Comparison of ENCODE assay signal across 26 cellular contexts in genomic region chr6:107707346-107708270, GRCh38.
DNase-seq lines count a peak whose midpoint lies in the region; ATAC-seq and TF ChIP-seq lines count a peak whose summit lies in the region.
"Had no signal": no experiment of that assay in that cellular context is flagged by ENCODE, and none has a peak within 500 bp of the region (broad histone marks: within the 10 kb centered on the region; RNA-seq: fewer than 3 reads in every experiment).

No MANE protein-coding gene starts in this region.

- peak overlapping the region in 5 of 7 donors; percentile 51 to 67 (median 57) for H3K27ac Mint-ChIP-seq in CD4-positive, alpha-beta memory T cell
- H3K27ac Mint-ChIP-seq in glutamatergic neuron (ENCODE audit: unreplicated experiment), result no peak overlapping the region
- H3K27ac Mint-ChIP-seq: activated B cell treated with CpG ODN at 0.5 μM for 24 hours; activated CD4-positive, alpha-beta memory T cell treated with anti-CD3 and anti-CD28 coated beads for 36 hours; natural killer cell; stimulated activated memory B cell treated with anti-CD40 and anti-IgM and Interleukin-4, amounts not matched to agents 10 μg/mL and 1 μg/mL and 100 μg/mL, for 72 hours had no signal

- intact Hi-C loops in CD4-positive, alpha-beta memory T cell (cut with micrococcal nuclease), result no loop called here

- H3K27ac ChIP-seq in CD4-positive, alpha-beta memory T cell (ENCODE audit: low read depth, low read length), result no peak overlapping the region
- H3K27ac ChIP-seq: A549, foreskin keratinocyte, left lung, ovary, spleen, testis, uterus had no signal

- peak; percentile 16 for ATAC-seq in esophagus mucosa
- ATAC-seq: A549; foreskin keratinocyte; left lung; natural killer cell; stimulated activated memory B cell treated with anti-CD40 and anti-IgM and Interleukin-4, amounts not matched to agents 10 μg/mL and 1 μg/mL and 100 μg/mL, for 72 hours had no signal

- DNase-seq in NCI-H2196 (lab: John Stamatoyannopoulos, UW; ENCODE audit: unreplicated experiment), result peak; percentile 31
- no peak for DNase-seq in NCI-H2196 treated with DMSO at 0.1 percent for 48 hours (lab: John Stamatoyannopoulos, UW; ENCODE audit: unreplicated experiment)
- DNase-seq in CD4-positive, alpha-beta memory T cell, result no peak
- DNase-seq in NCI-H526 treated with DMSO at 0.1 percent for 48 hours (lab: John Stamatoyannopoulos, UW), result peak; percentile 56
- no peak for DNase-seq in superior temporal gyrus (ENCODE audit: extremely low spot score)
- no peak for DNase-seq in activated CD4-positive, alpha-beta T cell treated with anti-CD3 and anti-CD28 coated beads for 48 hours
- no peak for DNase-seq in glutamatergic neuron
- DNase-seq: activated B cell treated with CpG ODN at 0.5 μM for 24 hours; activated CD4-positive, alpha-beta memory T cell treated with anti-CD3 and anti-CD28 coated beads for 36 hours; activated effector memory CD4-positive, alpha-beta T cell treated with Interleukin-2 at 50 U/mL for 16 hours; effector CD4-positive, alpha-beta T cell; foreskin keratinocyte; IMR-90; left lung; natural killer cell; NCI-H1092; ovary; spleen; stimulated activated CD4-positive, alpha-beta T cell treated with anti-CD3 and anti-CD28 coated beads, Interleukin-2, amount 100 ng/mL, for 48 hours; T1000; testis; uterus had no signal

- H3K36me3 ChIP-seq in CD4-positive, alpha-beta memory T cell (ENCODE audit: insufficient read depth, low read length), result peaks cover 30% of the 10 kb centered on the region
- H3K36me3 ChIP-seq: left lung, ovary, uterus had no signal

- H3K27me3 Mint-ChIP-seq in CD4-positive, alpha-beta memory T cell, result no peaks in the 10 kb centered on the region
- H3K27me3 Mint-ChIP-seq in glutamatergic neuron (ENCODE audit: unreplicated experiment), result no peaks in the 10 kb centered on the region
- H3K27me3 Mint-ChIP-seq: activated B cell treated with CpG ODN at 0.5 μM for 24 hours; activated CD4-positive, alpha-beta memory T cell treated with anti-CD3 and anti-CD28 coated beads for 36 hours; brain; stimulated activated memory B cell treated with anti-CD40 and anti-IgM and Interleukin-4, amounts not matched to agents 10 μg/mL and 1 μg/mL and 100 μg/mL, for 72 hours had no signal

- no peaks in the 10 kb centered on the region for H3K9me3 ChIP-seq in CD4-positive, alpha-beta memory T cell (ENCODE audit: control insufficient read depth in 1 of 2, low read length in 2 of 2)
- H3K9me3 ChIP-seq: A549, left lung, ovary, spleen, testis, uterus had no signal

- POLR2A ChIA-PET in CD4-positive, alpha-beta memory T cell (lab: Charles Lee; ENCODE audit: partially characterized antibody), result interaction anchor here (1.0 to 4.1 kb wide), 3 partner anchors 29 to 116 kb away, joined by 3 to 18 read pairs (median 7); partner anchors contain the start of gene SCML4

- H3K36me3 Mint-ChIP-seq in CD4-positive, alpha-beta memory T cell, result peaks cover 55% of the 10 kb centered on the region in 2 donors
- no peaks in the 10 kb centered on the region for H3K36me3 Mint-ChIP-seq in glutamatergic neuron (ENCODE audit: unreplicated experiment)
- H3K36me3 Mint-ChIP-seq: activated CD4-positive, alpha-beta memory T cell treated with anti-CD3 and anti-CD28 coated beads for 36 hours; brain; natural killer cell; stimulated activated memory B cell treated with anti-CD40 and anti-IgM and Interleukin-4, amounts not matched to agents 10 μg/mL and 1 μg/mL and 100 μg/mL, for 72 hours had no signal

- peaks cover 0 to 4% (median 0%) of the 10 kb centered on the region in 8 donors for H3K9me3 Mint-ChIP-seq in CD4-positive, alpha-beta memory T cell
- H3K9me3 Mint-ChIP-seq in glutamatergic neuron (ENCODE audit: unreplicated experiment), result peaks cover 3% of the 10 kb centered on the region
- H3K9me3 Mint-ChIP-seq: activated B cell treated with CpG ODN at 0.5 μM for 24 hours; activated CD4-positive, alpha-beta memory T cell treated with anti-CD3 and anti-CD28 coated beads for 36 hours; natural killer cell; stimulated activated memory B cell treated with anti-CD40 and anti-IgM and Interleukin-4, amounts not matched to agents 10 μg/mL and 1 μg/mL and 100 μg/mL, for 72 hours had no signal

- H3K27me3 ChIP-seq in CD4-positive, alpha-beta memory T cell (ENCODE audit: insufficient read depth, low read length), result no peaks in the 10 kb centered on the region
- H3K27me3 ChIP-seq: left lung, ovary, testis, uterus had no signal

- CTCF ChIA-PET in CD4-positive, alpha-beta memory T cell (lab: Charles Lee; ENCODE audit: partially characterized antibody), result interaction anchor here (1.1 to 7.8 kb wide), 3 partner anchors 20 to 140 kb away, joined by 3 to 56 read pairs (median 8); no protein-coding TSS in a partner anchor

- H3K4me1 Mint-ChIP-seq in CD4-positive, alpha-beta memory T cell, result peaks cover 29 to 54% (median 39%) of the 10 kb centered on the region in 4 donors
- peaks cover 23% of the 10 kb centered on the region for H3K4me1 Mint-ChIP-seq in glutamatergic neuron (ENCODE audit: low read depth, unreplicated experiment)

- no peak for TF ChIP-seq CTCF in glutamatergic neuron (IDR thresholded peaks at IDR 0.05; ENCODE audit: partially characterized antibody, unreplicated experiment)

- H3K4me3 ChIP-seq in CD4-positive, alpha-beta memory T cell (ENCODE audit: low read length in 2 of 2), result no peak overlapping the region
- H3K4me3 ChIP-seq: A549, left lung, ovary, spleen, testis, uterus had no signal

- peaks cover 35% of the 10 kb centered on the region for H3K4me1 ChIP-seq in CD4-positive, alpha-beta memory T cell (ENCODE audit: insufficient read depth, low read length)
- H3K4me1 ChIP-seq: A549, foreskin keratinocyte, uterus had no signal

- H3K4me3 Mint-ChIP-seq in CD4-positive, alpha-beta memory T cell, result no peak overlapping the region
- H3K4me3 Mint-ChIP-seq in glutamatergic neuron (ENCODE audit: unreplicated experiment), result no peak overlapping the region
- H3K4me3 Mint-ChIP-seq: activated B cell treated with CpG ODN at 0.5 μM for 24 hours; activated CD4-positive, alpha-beta memory T cell treated with anti-CD3 and anti-CD28 coated beads for 36 hours; brain; natural killer cell; stimulated activated memory B cell treated with anti-CD40 and anti-IgM and Interleukin-4, amounts not matched to agents 10 μg/mL and 1 μg/mL and 100 μg/mL, for 72 hours had no signal

Comparison
In these comparisons a context has a peak if more than half of its experiments do, and no peak if none do; other contexts are left out.
1. DNase-seq: peak in NCI-H2196 (single experiment) and NCI-H526 treated with DMSO at 0.1 percent for 48 hours (single experiment); none in NCI-H2196 treated with DMSO at 0.1 percent for 48 hours (single experiment), CD4-positive, alpha-beta memory T cell (0 of 5), superior temporal gyrus (single experiment), activated CD4-positive, alpha-beta T cell treated with anti-CD3 and anti-CD28 coated beads for 48 hours (single experiment) and glutamatergic neuron (single experiment).